ENCODE assay signal across 8 cellular contexts in the genomic region with DNA sequence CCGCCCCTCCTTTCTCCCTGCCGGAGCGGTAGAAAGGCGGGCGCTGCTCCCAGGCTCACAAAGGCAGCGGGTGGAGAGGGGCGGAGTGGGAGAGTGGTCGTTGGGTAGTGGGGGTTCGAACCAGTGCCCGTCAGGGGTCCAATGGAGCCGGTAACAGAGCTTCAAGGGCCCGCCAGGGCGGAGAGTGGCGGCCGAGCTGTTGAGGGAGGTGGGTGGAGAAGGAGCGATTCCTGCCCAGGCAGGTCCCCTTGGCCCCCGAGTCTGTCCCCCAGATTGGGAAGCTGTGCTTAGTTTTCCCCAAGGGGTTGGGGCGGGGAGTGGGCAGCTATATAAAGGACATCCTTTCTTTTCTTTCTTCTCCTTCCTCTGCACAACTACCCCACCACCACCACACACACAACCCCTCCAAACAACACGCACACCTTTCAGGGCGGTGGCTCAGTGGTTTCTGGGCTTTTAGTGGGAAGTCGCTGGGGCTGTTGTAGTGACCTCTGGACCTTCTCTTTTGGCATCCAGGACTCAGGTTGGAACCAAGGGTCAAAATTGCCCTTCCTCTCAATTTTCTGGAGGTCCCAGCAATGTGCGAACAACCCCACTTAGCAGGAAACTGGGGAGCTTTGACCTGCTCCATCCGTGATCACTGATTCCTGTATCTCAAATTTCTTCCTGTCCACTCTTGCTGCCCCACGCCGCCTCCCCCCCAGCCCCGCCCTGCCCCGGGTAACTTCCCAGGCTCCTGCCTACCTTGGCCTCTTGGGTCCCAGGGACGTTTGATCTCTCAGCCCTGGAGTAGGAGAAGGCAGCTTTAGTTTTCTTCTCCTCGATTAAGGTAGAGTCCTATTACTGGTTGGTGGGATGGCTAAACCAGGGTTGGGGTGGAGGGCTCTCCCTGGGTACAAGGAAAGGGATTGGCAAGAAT. TPM values are rescaled to one million over a fixed set of nuclear protein-coding genes. Genes with fewer than 3 reads are reported as not detected.
A peak's percentile ranks its signal among the peaks of the same experiment; 100 is the strongest.
DNase-seq lines count a peak whose midpoint lies in the region; ATAC-seq, FAIRE-seq and TF ChIP-seq lines count a peak whose summit lies in the region.

No MANE protein-coding gene starts in this region.

- H3K36me3 ChIP-seq in HUES48 (ENCODE audit: control insufficient read depth, insufficient read depth, low read length) (no peaks in the 10 kb centered on the region), kidney (ENCODE audit: control insufficient read depth in 1 of 2, insufficient read depth in 2 of 2, low read length in 2 of 2) (no peaks in the 10 kb centered on the region), spleen (no peaks in the 10 kb centered on the region)

- peaks cover 9% of the 10 kb centered on the region for H3K4me1 Mint-ChIP-seq in activated T-helper 17 cell treated with anti-CD3 and anti-CD28 coated beads, Interleukin-2, amount 50 U/mL, for 72 hours

- ATAC-seq in activated T-helper 17 cell treated with anti-CD3 and anti-CD28 coated beads, Interleukin-2, amount 50 U/mL, for 72 hours (replicated peaks), result no peak
- no peak for ATAC-seq in HG03442 (IDR thresholded peaks at IDR 0.05; ENCODE audit: unreplicated experiment)
- ATAC-seq in GM18907 (IDR thresholded peaks at IDR 0.05; ENCODE audit: unreplicated experiment), result no peak

- DNase-seq in kidney (no peak), spleen (no peak), OCI-M1 (lab: John Stamatoyannopoulos, UW) (no peak), GF-D8 (lab: John Stamatoyannopoulos, UW) (no peak)

- H3K4me3 Mint-ChIP-seq in activated T-helper 17 cell treated with anti-CD3 and anti-CD28 coated beads, Interleukin-2, amount 50 U/mL, for 72 hours, result peak overlapping the region; percentile 90

- no peaks in the 10 kb centered on the region for H3K36me3 Mint-ChIP-seq in activated T-helper 17 cell treated with anti-CD3 and anti-CD28 coated beads, Interleukin-2, amount 50 U/mL, for 72 hours (ENCODE audit: low read depth)

- TF ChIP-seq CTCF in kidney (IDR thresholded peaks at IDR 0.05; ENCODE audit: borderline replicate concordance, extremely low read depth, insufficient read depth) (no peak), spleen (IDR thresholded peaks at IDR 0.05 in 8 of 11, conservative IDR thresholded peaks at IDR 0.05 in 3 of 11) (no peak)

- no peaks in the 10 kb centered on the region for H3K27me3 Mint-ChIP-seq in activated T-helper 17 cell treated with anti-CD3 and anti-CD28 coated beads, Interleukin-2, amount 50 U/mL, for 72 hours

- intact Hi-C loops in kidney (cut with DNase I), result no loop called here
- intact Hi-C loops in spleen (cut with DNase I; ENCODE audit: low total_unique reads), result no loop called here

- H3K4me3 ChIP-seq in HUES48 (ENCODE audit: low read depth, low read length), result peak overlapping the region; percentile 68
- H3K4me3 ChIP-seq in kidney (ENCODE audit: low read length in 2 of 2), result peak overlapping the region; percentile 56 to 64
- H3K4me3 ChIP-seq in spleen, result peak overlapping the region; percentile 40 to 82 (median 62)

- FAIRE-seq in kidney (lab: Jason Lieb, UNC), result no peak

- H3K9me3 Mint-ChIP-seq in activated T-helper 17 cell treated with anti-CD3 and anti-CD28 coated beads, Interleukin-2, amount 50 U/mL, for 72 hours, result no peaks in the 10 kb centered on the region

- H3K27me3 ChIP-seq in HUES48 (ENCODE audit: control insufficient read depth, insufficient read depth, low read length) (peaks cover 94% of the 10 kb centered on the region), spleen (replicated peaks in 1 of 7) (peaks cover 0 to 25% (median 5%) of the 10 kb centered on the region in 7 donors)

- WGBS in spleen, 5 donors, result 16 to 41% (median 26%) methylated on average over 19 to 29 of the region's 29 CpGs

- no peak overlapping the region for H3K27ac Mint-ChIP-seq in activated T-helper 17 cell treated with anti-CD3 and anti-CD28 coated beads, Interleukin-2, amount 50 U/mL, for 72 hours

- peaks cover 11% of the 10 kb centered on the region; the same call in 1 of the 2 replicates for H3K4me1 ChIP-seq in HUES48 (ENCODE audit: control insufficient read depth, insufficient read depth, low read length)
- peaks cover 0 to 16% of the 10 kb centered on the region in 2 donors for H3K4me1 ChIP-seq in kidney (ENCODE audit: control insufficient read depth in 1 of 2, insufficient read depth in 1 of 2, low read depth in 1 of 2, low read length in 2 of 2)
- H3K4me1 ChIP-seq in spleen, result peaks cover 0 to 58% (median 13%) of the 10 kb centered on the region in 6 donors

- no peak for TF ChIP-seq POLR2A in spleen (IDR thresholded peaks at IDR 0.05)

- H3K9me3 ChIP-seq in HUES48 (ENCODE audit: control insufficient read depth, insufficient read depth, low read length) (peaks cover 8% of the 10 kb centered on the region; the same call in 1 of the 2 replicates), kidney (ENCODE audit: control insufficient read depth in 1 of 2, low read length in 2 of 2) (no peaks in the 10 kb centered on the region), spleen (no peaks in the 10 kb centered on the region)

- H3K27ac ChIP-seq in HUES48 (ENCODE audit: low read depth, low read length) (no peak overlapping the region), kidney (ENCODE audit: low read depth in 2 of 2, low read length in 2 of 2) (peak overlapping the region; percentile 43 to 47), spleen (peak overlapping the region in 6 of 8 donors; percentile 64 to 85 (median 81))

- H3K9ac ChIP-seq in HUES48 (ENCODE audit: low read depth, low read length) (no peak overlapping the region), kidney (ENCODE audit: low read length in 2 of 2) (peak overlapping the region; percentile 41 to 67)

RNA-seq across cellular contexts. Expression of gene EFNB1, which starts 1.9 kb away (rescaled TPM):
- 1 to 10 TPM; 2.8 to 4.1 TPM for total RNA-seq in activated T-helper 17 cell treated with anti-CD3 and anti-CD28 coated beads, Interleukin-2, amount 50 U/mL, for 72 hours
- total RNA-seq in kidney (53.0 TPM), spleen (10 to 100 TPM; 22.0 to 48.7 (median 38.5) TPM)
- polyA plus RNA-seq in kidney (ENCODE audit: insufficient read depth, low read depth, low replicate concordance) (50.6 TPM), spleen (10 to 100 TPM in 1 of 3 donors, 1 to 10 TPM in 2; 4.8 to 15.3 (median 7.2) TPM)

Comparison
In these comparisons a context has a peak if more than half of its experiments do, and no peak if none do; other contexts are left out.
1. RNA of gene EFNB1, which starts 1.9 kb away (total RNA-seq): 53.0 TPM in kidney (single experiment) and 22.0 to 48.7 TPM in spleen; 2.8 to 4.1 TPM in activated T-helper 17 cell treated with anti-CD3 and anti-CD28 coated beads, Interleukin-2, amount 50 U/mL, for 72 hours; every median in the first group is over 4 times any median in the second.
2. Peak in every context shown above with its lines, with median percentiles within 50 percentile points of each other: H3K4me3 ChIP-seq.